Comparison of ENCODE assay signal across 8 cellular contexts in the genomic region with DNA sequence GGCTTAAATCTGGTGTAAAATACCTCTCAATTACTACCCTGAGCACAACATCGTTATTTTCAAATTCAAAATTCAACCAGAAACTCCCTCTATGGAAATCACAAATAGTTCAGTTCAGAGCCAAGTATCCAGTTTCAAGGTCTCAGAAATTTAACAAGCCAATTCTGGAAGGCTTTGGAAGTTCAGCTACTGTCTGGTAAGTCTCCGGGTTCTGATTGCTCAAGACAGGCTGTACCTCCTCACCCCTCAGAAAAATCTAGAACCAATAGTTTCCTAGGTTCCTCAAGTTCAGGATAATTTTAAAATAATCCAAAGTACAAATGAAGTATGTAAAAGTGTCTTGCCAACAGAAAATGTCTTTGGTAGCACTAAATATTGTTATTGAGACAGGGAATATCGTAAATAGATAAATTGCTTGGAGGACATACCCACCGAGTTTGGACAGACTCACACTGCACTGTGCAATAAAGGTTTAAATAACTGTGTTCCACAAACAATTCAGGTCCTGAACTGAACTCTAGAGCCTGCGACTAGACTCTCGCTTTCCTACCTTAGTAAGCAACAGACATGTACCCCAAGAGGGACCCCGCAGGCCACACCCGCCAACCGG. TPM values are rescaled to one million over a fixed set of nuclear protein-coding genes. Genes with fewer than 3 reads are reported as not detected.
DNase-seq lines count a peak whose midpoint lies in the region; ATAC-seq and TF ChIP-seq lines count a peak whose summit lies in the region.

No MANE protein-coding gene starts in this region.

- no peak for ATAC-seq in GM21786 (IDR thresholded peaks at IDR 0.05; ENCODE audit: unreplicated experiment)

- peak overlapping the region; percentile 76 for H3K4me3 ChIP-seq in H7 (ENCODE audit: insufficient read depth, low read depth, low read length)
- peak overlapping the region; percentile 90 for H3K4me3 ChIP-seq in SK-N-MC
- peak overlapping the region; percentile 99 for H3K4me3 ChIP-seq in fibroblast of pulmonary artery (replicated peaks; ENCODE audit: low read depth, low read length)
- H3K4me3 ChIP-seq in rectal smooth muscle tissue (ENCODE audit: low read length) = peak overlapping the region; percentile 73

- H3K9me3 ChIP-seq in SK-N-MC (ENCODE audit: low read depth, low read length) = no peaks in the 10 kb centered on the region

- no peaks in the 10 kb centered on the region for H3K36me3 ChIP-seq in H7 (replicated peaks; ENCODE audit: control insufficient read depth, insufficient read depth, low read length)
- no peaks in the 10 kb centered on the region for H3K36me3 ChIP-seq in SK-N-MC (ENCODE audit: insufficient read depth, low read length)
- no peaks in the 10 kb centered on the region for H3K36me3 ChIP-seq in rectal smooth muscle tissue (ENCODE audit: control insufficient read depth, insufficient read depth, low read length)

- H3K9ac ChIP-seq in SK-N-MC (ENCODE audit: insufficient read length) (peak overlapping the region; percentile 88), rectal smooth muscle tissue (ENCODE audit: low read length) (peak overlapping the region; percentile 59)

- H3K4me1 ChIP-seq in rectal smooth muscle tissue (ENCODE audit: control insufficient read depth, insufficient read depth, low read length) = peaks cover 6% of the 10 kb centered on the region

- no peak for TF ChIP-seq CTCF in fibroblast of pulmonary artery (IDR thresholded peaks at IDR 0.05; ENCODE audit: low read length, missing control alignments)

- no peak for DNase-seq in H7
- DNase-seq in SK-N-MC (ENCODE audit: low read depth, low spot score) = no peak
- DNase-seq in fibroblast of pulmonary artery (ENCODE audit: low read depth) = peak; percentile 15
- no peak for DNase-seq in NCI-H146 treated with DMSO at 0.1 percent for 48 hours (lab: John Stamatoyannopoulos, UW; ENCODE audit: unreplicated experiment)
- no peak for DNase-seq in HuH-7.5 (ENCODE audit: low spot score)
- DNase-seq in NCI-H128 (lab: John Stamatoyannopoulos, UW; ENCODE audit: unreplicated experiment) = no peak

- H3K27me3 ChIP-seq in H7 (ENCODE audit: control insufficient read depth, insufficient read depth, low read length) = no peaks in the 10 kb centered on the region
- no peaks in the 10 kb centered on the region for H3K27me3 ChIP-seq in rectal smooth muscle tissue (ENCODE audit: control insufficient read depth, insufficient read depth, low read length)

- H3K27ac ChIP-seq in SK-N-MC (no peak overlapping the region), rectal smooth muscle tissue (ENCODE audit: low read depth, low read length) (peak overlapping the region; percentile 83)

RNA-seq across cellular contexts. Expression of gene ATG5, which starts 0.7 kb away (rescaled TPM):
- total RNA-seq in H7 (2014; rRNA removed; shearing (Covaris generic)) = 37.5 and 47.3 TPM in 2 replicates

RNA-seq across cellular contexts. Expression of gene CRYBG1, which starts 35.7 kb away (rescaled TPM):
- total RNA-seq in H7 (2014; rRNA removed; shearing (Covaris generic)) = 0.66 and 1.3 TPM in 2 replicates
